In the genomic region with DNA sequence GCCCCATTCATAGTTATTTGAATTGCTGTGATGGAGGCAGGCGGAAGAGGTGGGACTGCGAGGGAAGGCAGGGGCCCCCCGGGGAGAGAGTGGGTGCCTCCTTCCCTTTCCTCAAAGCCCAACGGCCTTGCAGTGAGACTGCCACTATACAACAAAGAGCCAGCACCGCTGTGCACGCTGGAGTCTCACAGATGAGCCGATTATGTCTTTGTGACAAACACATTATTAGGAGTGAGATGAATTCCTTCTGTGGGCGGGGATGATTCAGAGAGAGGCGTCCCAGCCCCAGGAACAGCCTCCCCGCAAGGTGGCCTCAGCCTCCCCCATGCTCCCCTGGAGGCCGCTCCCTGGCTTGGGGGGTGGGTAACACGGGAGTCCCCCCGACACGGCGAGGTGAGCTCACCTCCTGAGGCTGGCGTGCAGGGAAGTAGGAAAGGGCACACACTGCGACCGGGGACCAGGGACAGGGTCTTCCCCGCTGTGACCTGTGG, we compare ENCODE assay signal across 15 cellular contexts. TPM values are rescaled to one million over a fixed set of nuclear protein-coding genes. Genes with fewer than 3 reads are reported as not detected.
A peak's percentile ranks its signal among the peaks of the same experiment; 100 is the strongest.
DNase-seq lines count a peak whose midpoint lies in the region; ATAC-seq and TF ChIP-seq lines count a peak whose summit lies in the region.
"Had no signal": no experiment of that assay in that cellular context is flagged by ENCODE, and none has a peak within 500 bp of the region (broad histone marks: within the 10 kb centered on the region; RNA-seq: fewer than 3 reads in every experiment).

No MANE protein-coding gene starts in this region.

- no TSS peak for BruUV-seq in OCI-LY7 (replicated peaks; lab: Mats Ljungman, UMichigan)

- no peaks in the 10 kb centered on the region for H4K20me1 ChIP-seq in OCI-LY7 (ENCODE audit: insufficient read depth, low read length)

- H3K36me3 ChIP-seq in right atrium auricular region, result no peaks in the 10 kb centered on the region
- H3K36me3 ChIP-seq in OCI-LY7 (ENCODE audit: insufficient read depth, low read length), result no peaks in the 10 kb centered on the region
- no peaks in the 10 kb centered on the region for H3K36me3 ChIP-seq in endodermal cell (ENCODE audit: control insufficient read depth, insufficient read depth, low read length)

- H3K27ac ChIP-seq in right atrium auricular region, result no peak overlapping the region
- peak overlapping the region; percentile 44 for H3K27ac ChIP-seq in caudate nucleus (ENCODE audit: low read depth, low read length)
- no peak overlapping the region for H3K27ac ChIP-seq in OCI-LY7 (ENCODE audit: low read depth, low read length, poor library complexity, severe bottlenecking)
- no peak overlapping the region for H3K27ac ChIP-seq in endodermal cell (ENCODE audit: low read depth, low read length)

- intact Hi-C loops in Right ventricle myocardium superior (cut with DNase I) (no loop called here), OCI-LY7 (cut with micrococcal nuclease; ENCODE audit: unreplicated experiment) (no loop called here)

- H3K9me3 Mint-ChIP-seq in stimulated activated naive B cell treated with anti-CD40 and anti-IgM and Interleukin-4, amounts not matched to agents 10 μg/mL and 1 μg/mL and 100 μg/mL, for 72 hours, result no peaks in the 10 kb centered on the region
- H3K9me3 Mint-ChIP-seq in endodermal cell, result no peaks in the 10 kb centered on the region
- H3K9me3 Mint-ChIP-seq: activated naive CD4-positive, alpha-beta T cell treated with anti-CD3 and anti-CD28 coated beads for 36 hours had no signal

- H3K4me1 ChIP-seq in right atrium auricular region (peaks cover 0 to 8% of the 10 kb centered on the region in 2 donors), OCI-LY7 (ENCODE audit: insufficient read depth, low read length, poor library complexity, severe bottlenecking) (no peaks in the 10 kb centered on the region), endodermal cell (ENCODE audit: control insufficient read depth, insufficient read depth, low read length) (no peaks in the 10 kb centered on the region)

- H3K36me3 Mint-ChIP-seq in stimulated activated naive B cell treated with anti-CD40 and anti-IgM and Interleukin-4, amounts not matched to agents 10 μg/mL and 1 μg/mL and 100 μg/mL, for 72 hours, result no peaks in the 10 kb centered on the region
- no peaks in the 10 kb centered on the region for H3K36me3 Mint-ChIP-seq in endodermal cell (ENCODE audit: low read depth)

- H2AFZ ChIP-seq in OCI-LY7 (ENCODE audit: low read length), result no peak overlapping the region

- H3K4me2 ChIP-seq in OCI-LY7 (ENCODE audit: low read length), result no peak overlapping the region

- H3K27me3 ChIP-seq in right atrium auricular region (no peaks in the 10 kb centered on the region), endodermal cell (ENCODE audit: control insufficient read depth, insufficient read depth, low read length, poor library complexity, severe bottlenecking) (peaks cover 6% of the 10 kb centered on the region)

- CTCF ChIA-PET in OCI-LY7 (lab: Charles Lee; ENCODE audit: unreplicated experiment), result no interaction called here

- peaks cover 4 to 19% of the 10 kb centered on the region in 2 donors for H3K27me3 Mint-ChIP-seq in stimulated activated naive B cell treated with anti-CD40 and anti-IgM and Interleukin-4, amounts not matched to agents 10 μg/mL and 1 μg/mL and 100 μg/mL, for 72 hours
- peaks cover 3% of the 10 kb centered on the region for H3K27me3 Mint-ChIP-seq in endodermal cell (ENCODE audit: insufficient read depth)

- POLR2A ChIA-PET in OCI-LY7 (lab: Charles Lee), result no interaction called here

- H3K79me2 ChIP-seq in OCI-LY7 (ENCODE audit: insufficient read depth, low read depth, low read length), result no peaks in the 10 kb centered on the region

- DNase-seq in Right ventricle myocardium superior (peak; percentile 26), right atrium auricular region (ENCODE audit: low spot score) (no peak), NB4 (ENCODE audit: low read depth) (peak; percentile 93), caudate nucleus (lab: John Stamatoyannopoulos, UW) (peak in 28 of 61 donors; percentile 7 to 83 (median 36)), OCI-LY7 (ENCODE audit: low spot score) (no peak), endodermal cell (no peak)
- no peak for DNase-seq in stimulated activated naive B cell treated with anti-CD40 and anti-IgM and Interleukin-4, amounts not matched to agents 10 μg/mL and 1 μg/mL and 100 μg/mL, for 72 hours
- DNase-seq: activated naive CD4-positive, alpha-beta T cell treated with anti-CD3 and anti-CD28 coated beads for 36 hours; AML-193; DND-41; erythroblast; mesenchymal stem cell; stimulated activated CD8-positive, alpha-beta memory T cell treated with anti-CD3 and anti-CD28 coated beads, Interleukin-4, amount 100 ng/mL, for 48 hours had no signal

- WGBS in endodermal cell (ENCODE audit: insufficient coverage in 1 of 2, insufficient read length in 1 of 2), 2 experiments, result 86 to 87% methylated on average over 15 to 19 of the region's 19 CpGs

- H3K9me3 ChIP-seq in right atrium auricular region (peaks cover 0 to 4% of the 10 kb centered on the region in 2 donors), OCI-LY7 (ENCODE audit: low read length) (no peaks in the 10 kb centered on the region), endodermal cell (ENCODE audit: control insufficient read depth, low read length) (no peaks in the 10 kb centered on the region)

- H3K4me3 Mint-ChIP-seq in stimulated activated naive B cell treated with anti-CD40 and anti-IgM and Interleukin-4, amounts not matched to agents 10 μg/mL and 1 μg/mL and 100 μg/mL, for 72 hours, result no peak overlapping the region
- no peak overlapping the region for H3K4me3 Mint-ChIP-seq in endodermal cell
- H3K4me3 Mint-ChIP-seq: activated naive CD4-positive, alpha-beta T cell treated with anti-CD3 and anti-CD28 coated beads for 36 hours had no signal

- peak; percentile 57 for TF ChIP-seq POLR2A in NB4 (IDR thresholded peaks at IDR 0.05; ENCODE audit: extremely low read depth, insufficient read length)

- H3K9me2 ChIP-seq in OCI-LY7 (ENCODE audit: insufficient read depth, low read length), result no peaks in the 10 kb centered on the region

- no peak overlapping the region for H3K4me3 ChIP-seq in right atrium auricular region
- peak overlapping the region; percentile 41 for H3K4me3 ChIP-seq in NB4 (ENCODE audit: low read depth, low read length)
- H3K4me3 ChIP-seq in OCI-LY7 (ENCODE audit: low read depth, low read length, poor library complexity, severe bottlenecking), result no peak overlapping the region
- no peak overlapping the region for H3K4me3 ChIP-seq in endodermal cell (ENCODE audit: low read length)

- no peak for TF ChIP-seq CTCF in right atrium auricular region (IDR thresholded peaks at IDR 0.05)
- TF ChIP-seq CTCF in NB4 (IDR thresholded peaks at IDR 0.05; ENCODE audit: low read depth, low read length), result no peak
- TF ChIP-seq CTCF in OCI-LY7 (conservative IDR thresholded peaks at IDR 0.05; ENCODE audit: low read length), result no peak
- no peak for TF ChIP-seq CTCF in endodermal cell (conservative IDR thresholded peaks at IDR 0.05)

- H3K9ac ChIP-seq in endodermal cell (ENCODE audit: extremely low read depth, low read length, poor library complexity, severe bottlenecking), result no peak overlapping the region

- H3K27ac Mint-ChIP-seq in stimulated activated naive B cell treated with anti-CD40 and anti-IgM and Interleukin-4, amounts not matched to agents 10 μg/mL and 1 μg/mL and 100 μg/mL, for 72 hours, result peak overlapping the region; percentile 32
- no peak overlapping the region for H3K27ac Mint-ChIP-seq in endodermal cell
- H3K27ac Mint-ChIP-seq: activated naive CD4-positive, alpha-beta T cell treated with anti-CD3 and anti-CD28 coated beads for 36 hours had no signal

- ATAC-seq in Right ventricle myocardium superior (ENCODE audit: poor library complexity) (no peak), HG02885 (IDR thresholded peaks at IDR 0.05; ENCODE audit: poor library complexity, unreplicated experiment) (no peak)
- no peak for ATAC-seq in stimulated activated naive B cell treated with anti-CD40 and anti-IgM and Interleukin-4, amounts not matched to agents 10 μg/mL and 1 μg/mL and 100 μg/mL, for 72 hours (replicated peaks)
- ATAC-seq: activated CD4-positive, CD25-positive, alpha-beta regulatory T cell treated with anti-CD3 and anti-CD28 coated beads, Interleukin-2, amount 50 U/mL, for 24 hours had no signal

- peaks cover 17 to 30% of the 10 kb centered on the region in 2 donors for H3K4me1 Mint-ChIP-seq in stimulated activated naive B cell treated with anti-CD40 and anti-IgM and Interleukin-4, amounts not matched to agents 10 μg/mL and 1 μg/mL and 100 μg/mL, for 72 hours
- H3K4me1 Mint-ChIP-seq in endodermal cell, result no peaks in the 10 kb centered on the region

RNA-seq across cellular contexts. Expression of gene NTSR1, which starts 26.7 kb away (rescaled TPM):
- total RNA-seq in Right ventricle myocardium superior (not detected), right atrium auricular region (under 1 TPM in 1 of 2 donors, not detected in 1; 0.43 TPM), OCI-LY7 (2022) (not detected in 2 replicates), endodermal cell (under 1 TPM; 0.11 to 0.62 TPM)
- not detected in 2 replicates for total RNA-seq in OCI-LY7 (2014; rRNA removed; shearing (Covaris generic))
- polyA plus RNA-seq in endodermal cell (2013, experiment 1 of 2), result 2.0 TPM
- polyA plus RNA-seq in endodermal cell (2013, experiment 2 of 2), result 1.4 TPM
- total RNA-seq: activated naive CD4-positive, alpha-beta T cell treated with anti-CD3 and anti-CD28 coated beads for 36 hours had no signal

Comparison
In these comparisons a context has a peak if more than half of its experiments do, and no peak if none do; other contexts are left out.
1. DNase-seq: peak in Right ventricle myocardium superior (single experiment) and NB4 (single experiment); none in right atrium auricular region (single experiment), stimulated activated naive B cell treated with anti-CD40 and anti-IgM and Interleukin-4, amounts not matched to agents 10 μg/mL and 1 μg/mL and 100 μg/mL, for 72 hours (single experiment), OCI-LY7 (single experiment) and endodermal cell (single experiment).